ENCODE assay signal across 19 cellular contexts in genomic region chr10:6019796-6020195, GRCh38. TPM values are rescaled to one million over a fixed set of nuclear protein-coding genes. Genes with fewer than 3 reads are reported as not detected.
"Had no signal": no experiment of that assay in that cellular context is flagged by ENCODE, and none has a peak within 500 bp of the region (broad histone marks: within the 10 kb centered on the region; RNA-seq: fewer than 3 reads in every experiment).

No MANE protein-coding gene starts in this region.

- H3K4me1 Mint-ChIP-seq: brain had no signal

- H3K9me3 Mint-ChIP-seq: brain, endodermal cell, nephron progenitor cell had no signal

- DNase-seq: anterior cingulate cortex; dorsolateral prefrontal cortex; endodermal cell; foreskin keratinocyte; left cardiac atrium; mesenchymal stem cell; nephron progenitor cell; occipital lobe; sigmoid colon; SJCRH30; stimulated activated CD4-positive, alpha-beta T cell treated with anti-CD3 and anti-CD28 coated beads, Interleukin-4, amount 100 ng/mL, for 24 hours; substantia nigra; T1000; tibial artery had no signal

- H3K27ac Mint-ChIP-seq: brain, endodermal cell, nephron progenitor cell had no signal

- H3K36me3 Mint-ChIP-seq: brain had no signal

- H3K4me3 Mint-ChIP-seq: brain; endodermal cell; nephron progenitor cell; stimulated activated memory B cell treated with anti-CD40 and anti-IgM and Interleukin-4, amounts not matched to agents 10 μg/mL and 1 μg/mL and 100 μg/mL, for 72 hours had no signal

- ATAC-seq: foreskin keratinocyte; left cardiac atrium; stimulated activated memory B cell treated with anti-CD40 and anti-IgM and Interleukin-4, amounts not matched to agents 10 μg/mL and 1 μg/mL and 100 μg/mL, for 72 hours had no signal

- H3K27me3 Mint-ChIP-seq: stimulated activated memory B cell treated with anti-CD40 and anti-IgM and Interleukin-4, amounts not matched to agents 10 μg/mL and 1 μg/mL and 100 μg/mL, for 72 hours had no signal

RNA-seq across cellular contexts. Expression of gene IL2RA, which starts 42.4 kb away (rescaled TPM):
- total RNA-seq: endodermal cell, fibroblast of lung, foreskin keratinocyte, hepatocyte, occipital lobe, renal cortical epithelial cell, SJCRH30 had no signal
- polyA plus RNA-seq: fibroblast of lung, foreskin keratinocyte, hepatocyte had no signal

RNA-seq across cellular contexts. Expression of gene IL15RA, which starts 42.5 kb away (rescaled TPM):
- total RNA-seq: occipital lobe, SJCRH30 had no signal
